Comparison of ENCODE assay signal across 8 cellular contexts in the genomic region with DNA sequence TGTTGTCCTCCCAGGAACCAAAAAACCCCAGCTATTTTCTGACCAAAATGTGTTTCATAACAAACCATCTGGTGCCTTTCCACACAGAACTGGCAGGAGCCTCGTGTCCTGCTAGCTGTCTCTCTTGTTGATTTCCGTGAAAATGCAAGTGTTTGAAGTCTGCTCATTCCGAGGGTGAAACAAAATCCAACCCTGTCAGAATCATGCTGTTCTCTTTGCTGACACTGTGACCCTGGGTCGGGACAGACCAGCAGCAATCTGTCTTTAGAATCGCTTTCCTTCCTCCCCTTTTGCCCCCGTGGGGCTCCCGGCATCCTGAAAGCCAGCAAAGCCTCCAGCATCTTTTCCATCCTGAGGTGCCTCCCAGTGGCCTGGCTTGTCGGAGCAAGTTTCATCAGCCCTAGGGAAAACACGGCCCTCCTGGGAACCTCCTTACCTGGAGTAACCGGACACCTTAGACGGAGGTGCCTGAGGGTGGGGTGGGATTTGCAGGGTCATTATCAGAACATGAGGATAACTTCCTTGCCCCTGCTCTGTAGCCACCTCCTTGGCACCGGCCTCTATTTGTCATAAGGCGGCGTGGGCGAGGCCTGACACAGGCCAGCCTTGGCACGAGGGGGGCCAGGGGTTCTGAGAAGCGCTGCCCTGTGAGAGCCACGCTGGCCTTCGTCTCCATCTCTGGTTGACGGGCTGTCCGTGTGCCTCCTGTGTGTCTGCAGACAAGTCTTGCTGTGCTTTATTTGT. TPM values are rescaled to one million over a fixed set of nuclear protein-coding genes. Genes with fewer than 3 reads are reported as not detected.
DNase-seq lines count a peak whose midpoint lies in the region; ATAC-seq and TF ChIP-seq lines count a peak whose summit lies in the region.

No MANE protein-coding gene starts in this region.

- peak; percentile 82 for ATAC-seq in GM23338
- ATAC-seq in SK-N-SH treated with all-trans-retinoic acid at 6 μM for 48 hours = peak; percentile 38
- no peak for ATAC-seq in HG02798 (IDR thresholded peaks at IDR 0.05; ENCODE audit: poor library complexity, unreplicated experiment)

- 76 to 77% methylated on average over 21 of the region's 21 CpGs for WGBS in sigmoid colon, 2 donors

- H3K27me3 Mint-ChIP-seq in GM23338 (ENCODE audit: insufficient read depth, low read depth, poor library complexity) = peaks cover 19% of the 10 kb centered on the region

- H3K27me3 ChIP-seq in GM23338 (ENCODE audit: insufficient read depth) (no peaks in the 10 kb centered on the region), sigmoid colon (no peaks in the 10 kb centered on the region)

- H3K36me3 Mint-ChIP-seq in GM23338 (ENCODE audit: low read depth) = no peaks in the 10 kb centered on the region

- H4K20me1 ChIP-seq in GM23338 (replicated peaks; ENCODE audit: insufficient read depth) = no peaks in the 10 kb centered on the region

- H3K4me3 Mint-ChIP-seq in GM23338 = no peak overlapping the region; the same call in 2 of the 3 replicates

- H3K4me3 ChIP-seq in GM23338 (no peak overlapping the region), fibroblast of the aortic adventitia (ENCODE audit: low read depth, low read length) (no peak overlapping the region), sigmoid colon (no peak overlapping the region)

- no peak overlapping the region for H2AFZ ChIP-seq in GM23338

- H3K36me3 ChIP-seq in GM23338 (ENCODE audit: insufficient read depth) (no peaks in the 10 kb centered on the region), sigmoid colon (peaks cover 0 to 9% (median 2%) of the 10 kb centered on the region in 4 donors)

- no peaks in the 10 kb centered on the region for H3K9me2 ChIP-seq in GM23338 (ENCODE audit: insufficient read depth)

- intact Hi-C loops in sigmoid colon (cut with DNase I) = no loop called here
- intact Hi-C loops in posterior vena cava (cut with DNase I) = no loop called here

- no peaks in the 10 kb centered on the region for H3K9me3 ChIP-seq in sigmoid colon

- TF ChIP-seq CTCF in GM23338 (conservative IDR thresholded peaks at IDR 0.05; ENCODE audit: low read depth in 2 of 2) (peak in 1 of 2 experiments; percentile 54; a peak in 3 of 4 replicates), fibroblast of the aortic adventitia (IDR thresholded peaks at IDR 0.05; ENCODE audit: insufficient read depth, low read length) (no peak), sigmoid colon (IDR thresholded peaks at IDR 0.05) (no peak)

- H3K4me1 ChIP-seq in GM23338 (ENCODE audit: insufficient read depth) = peaks cover 28% of the 10 kb centered on the region
- H3K4me1 ChIP-seq in sigmoid colon = peaks cover 0 to 50% (median 45%) of the 10 kb centered on the region in 4 donors

- peak overlapping the region; percentile 39 for H3K4me2 ChIP-seq in GM23338

- H3K79me2 ChIP-seq in GM23338 (replicated peaks; ENCODE audit: insufficient read depth) = no peaks in the 10 kb centered on the region

- no peaks in the 10 kb centered on the region for H3F3A ChIP-seq in GM23338 (replicated peaks; ENCODE audit: low read depth)

- no peaks in the 10 kb centered on the region for H3K9me3 Mint-ChIP-seq in GM23338

- no peak for TF ChIP-seq EP300 in sigmoid colon (IDR thresholded peaks at IDR 0.05)

- H3K27ac Mint-ChIP-seq in GM23338 = peak overlapping the region; percentile 80

- no peak for TF ChIP-seq POLR2A in sigmoid colon (IDR thresholded peaks at IDR 0.05)

- H3K4me1 Mint-ChIP-seq in GM23338 = peaks cover 53% of the 10 kb centered on the region

- DNase-seq in GM23338 (ENCODE audit: low spot score) (peak; percentile 93), fibroblast of the aortic adventitia (ENCODE audit: low read depth) (peak; percentile 74), sigmoid colon (peak; percentile 83), NCI-H1092 treated with DMSO at 0.1 percent for 48 hours (lab: John Stamatoyannopoulos, UW) (no peak), NOMO-1 treated with dmso at 0.1 percent for 144 hours (lab: John Stamatoyannopoulos, UW; ENCODE audit: unreplicated experiment) (no peak), posterior vena cava (ENCODE audit: low spot score) (no peak)

- H3K27ac ChIP-seq in GM23338 (ENCODE audit: low read depth) (peak overlapping the region; percentile 84), sigmoid colon (peak overlapping the region; percentile 76 to 91 (median 86))

TF ChIP-seq in SK-N-SH treated with all-trans-retinoic acid at 6 μM for 48 hours, 23 proteins besides CTCF, POLR2A, EP300 and RAD21:
- TF ChIP-seq PPARA (CRISPR knock-in tag; IDR thresholded peaks at IDR 0.05; ENCODE audit: borderline replicate concordance) (no peak), ZFP3 (CRISPR knock-in tag; IDR thresholded peaks at IDR 0.05) (no peak), TOX (CRISPR knock-in tag; IDR thresholded peaks at IDR 0.05; ENCODE audit: borderline replicate concordance) (no peak), ZC3H10 (CRISPR knock-in tag; IDR thresholded peaks at IDR 0.05) (no peak), SNAI2 (CRISPR knock-in tag; IDR thresholded peaks at IDR 0.05) (no peak), ESRRG (CRISPR knock-in tag; IDR thresholded peaks at IDR 0.05) (no peak), ZFP30 (CRISPR knock-in tag; IDR thresholded peaks at IDR 0.05) (no peak)
- TF ChIP-seq, protein P1, sequence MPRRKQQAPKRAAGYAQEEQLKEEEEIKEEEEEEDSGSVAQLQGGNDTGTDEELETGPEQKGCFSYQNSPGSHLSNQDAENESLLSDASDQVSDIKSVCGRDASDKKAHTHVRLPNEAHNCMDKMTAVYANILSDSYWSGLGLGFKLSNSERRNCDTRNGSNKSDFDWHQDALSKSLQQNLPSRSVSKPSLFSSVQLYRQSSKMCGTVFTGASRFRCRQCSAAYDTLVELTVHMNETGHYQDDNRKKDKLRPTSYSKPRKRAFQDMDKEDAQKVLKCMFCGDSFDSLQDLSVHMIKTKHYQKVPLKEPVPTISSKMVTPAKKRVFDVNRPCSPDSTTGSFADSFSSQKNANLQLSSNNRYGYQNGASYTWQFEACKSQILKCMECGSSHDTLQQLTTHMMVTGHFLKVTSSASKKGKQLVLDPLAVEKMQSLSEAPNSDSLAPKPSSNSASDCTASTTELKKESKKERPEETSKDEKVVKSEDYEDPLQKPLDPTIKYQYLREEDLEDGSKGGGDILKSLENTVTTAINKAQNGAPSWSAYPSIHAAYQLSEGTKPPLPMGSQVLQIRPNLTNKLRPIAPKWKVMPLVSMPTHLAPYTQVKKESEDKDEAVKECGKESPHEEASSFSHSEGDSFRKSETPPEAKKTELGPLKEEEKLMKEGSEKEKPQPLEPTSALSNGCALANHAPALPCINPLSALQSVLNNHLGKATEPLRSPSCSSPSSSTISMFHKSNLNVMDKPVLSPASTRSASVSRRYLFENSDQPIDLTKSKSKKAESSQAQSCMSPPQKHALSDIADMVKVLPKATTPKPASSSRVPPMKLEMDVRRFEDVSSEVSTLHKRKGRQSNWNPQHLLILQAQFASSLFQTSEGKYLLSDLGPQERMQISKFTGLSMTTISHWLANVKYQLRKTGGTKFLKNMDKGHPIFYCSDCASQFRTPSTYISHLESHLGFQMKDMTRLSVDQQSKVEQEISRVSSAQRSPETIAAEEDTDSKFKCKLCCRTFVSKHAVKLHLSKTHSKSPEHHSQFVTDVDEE (CRISPR knock-in tag; IDR thresholded peaks at IDR 0.05) = no peak
- TF ChIP-seq, protein P2, sequence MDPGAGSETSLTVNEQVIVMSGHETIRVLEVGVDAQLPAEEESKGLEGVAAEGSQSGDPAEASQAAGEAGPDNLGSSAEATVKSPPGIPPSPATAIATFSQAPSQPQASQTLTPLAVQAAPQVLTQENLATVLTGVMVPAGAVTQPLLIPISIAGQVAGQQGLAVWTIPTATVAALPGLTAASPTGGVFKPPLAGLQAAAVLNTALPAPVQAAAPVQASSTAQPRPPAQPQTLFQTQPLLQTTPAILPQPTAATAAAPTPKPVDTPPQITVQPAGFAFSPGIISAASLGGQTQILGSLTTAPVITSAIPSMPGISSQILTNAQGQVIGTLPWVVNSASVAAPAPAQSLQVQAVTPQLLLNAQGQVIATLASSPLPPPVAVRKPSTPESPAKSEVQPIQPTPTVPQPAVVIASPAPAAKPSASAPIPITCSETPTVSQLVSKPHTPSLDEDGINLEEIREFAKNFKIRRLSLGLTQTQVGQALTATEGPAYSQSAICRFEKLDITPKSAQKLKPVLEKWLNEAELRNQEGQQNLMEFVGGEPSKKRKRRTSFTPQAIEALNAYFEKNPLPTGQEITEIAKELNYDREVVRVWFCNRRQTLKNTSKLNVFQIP (CRISPR knock-in tag; IDR thresholded peaks at IDR 0.05; ENCODE audit: borderline replicate concordance, low read depth) = no peak
- TF ChIP-seq, protein P3, sequence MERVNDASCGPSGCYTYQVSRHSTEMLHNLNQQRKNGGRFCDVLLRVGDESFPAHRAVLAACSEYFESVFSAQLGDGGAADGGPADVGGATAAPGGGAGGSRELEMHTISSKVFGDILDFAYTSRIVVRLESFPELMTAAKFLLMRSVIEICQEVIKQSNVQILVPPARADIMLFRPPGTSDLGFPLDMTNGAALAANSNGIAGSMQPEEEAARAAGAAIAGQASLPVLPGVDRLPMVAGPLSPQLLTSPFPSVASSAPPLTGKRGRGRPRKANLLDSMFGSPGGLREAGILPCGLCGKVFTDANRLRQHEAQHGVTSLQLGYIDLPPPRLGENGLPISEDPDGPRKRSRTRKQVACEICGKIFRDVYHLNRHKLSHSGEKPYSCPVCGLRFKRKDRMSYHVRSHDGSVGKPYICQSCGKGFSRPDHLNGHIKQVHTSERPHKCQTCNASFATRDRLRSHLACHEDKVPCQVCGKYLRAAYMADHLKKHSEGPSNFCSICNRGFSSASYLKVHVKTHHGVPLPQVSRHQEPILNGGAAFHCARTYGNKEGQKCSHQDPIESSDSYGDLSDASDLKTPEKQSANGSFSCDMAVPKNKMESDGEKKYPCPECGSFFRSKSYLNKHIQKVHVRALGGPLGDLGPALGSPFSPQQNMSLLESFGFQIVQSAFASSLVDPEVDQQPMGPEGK (CRISPR knock-in tag; IDR thresholded peaks at IDR 0.05; ENCODE audit: borderline replicate concordance) = no peak
TF ChIP-seq in SK-N-SH treated with all-trans-retinoic acid at 6 μM for 48 hours: peak in this region for 0.

RNA-seq across cellular contexts. Expression of a gene that starts 24.9 kb away (rescaled TPM):
- 17.1 and 22.7 TPM in 2 replicates for total RNA-seq in GM23338 (2014; rRNA removed; shearing (Covaris generic))
- 6.5 and 9.6 TPM in 2 replicates for polyA plus RNA-seq in GM23338 (2016; fragmentation: Nextera tagmentation; extraction: Ambion mirVana)
- 5.3 and 12.4 TPM in 2 replicates for total RNA-seq in fibroblast of the aortic adventitia (ENCODE audit: low replicate concordance)
- total RNA-seq in sigmoid colon = 10 to 100 TPM in 2 of 4 donors, 1 to 10 TPM in 2; 9.1 to 17.4 (median 10.3) TPM
- 10 to 100 TPM; 25.9 to 35.8 (median 30.0) TPM for polyA plus RNA-seq in sigmoid colon
- total RNA-seq in posterior vena cava = 10 to 100 TPM; 11.3 to 13.7 TPM

RNA-seq across cellular contexts. Expression of a gene that starts 48.3 kb away (rescaled TPM):
- 11.6 and 13.6 TPM in 2 replicates for total RNA-seq in GM23338 (2014; rRNA removed; shearing (Covaris generic))
- polyA plus RNA-seq in GM23338 (2016; fragmentation: Nextera tagmentation; extraction: Ambion mirVana) (5.4 and 5.9 TPM in 2 replicates), sigmoid colon (1 to 10 TPM in 2 of 3 donors, under 1 TPM in 1; 0.69 to 7.4 (median 3.6) TPM)
- total RNA-seq in fibroblast of the aortic adventitia (ENCODE audit: low replicate concordance) (6.6 and 32.0 TPM in 2 replicates), sigmoid colon (10 to 100 TPM; 12.8 to 32.1 (median 22.9) TPM), posterior vena cava (10 to 100 TPM; 15.0 to 29.4 TPM)

Comparison
In these comparisons a context has a peak if more than half of its experiments do, and no peak if none do; other contexts are left out.
1. DNase-seq: peak in GM23338 (single experiment), fibroblast of the aortic adventitia (single experiment) and sigmoid colon (single experiment); none in NCI-H1092 treated with DMSO at 0.1 percent for 48 hours (single experiment), NOMO-1 treated with dmso at 0.1 percent for 144 hours (single experiment) and posterior vena cava (single experiment).